In genomic region chr6:32244946-32245398, GRCh38 we compare ENCODE assay signal across 8 cellular contexts. TPM values are rescaled to one million over a fixed set of nuclear protein-coding genes. Genes with fewer than 3 reads are reported as not detected.
DNase-seq lines count a peak whose midpoint lies in the region; ATAC-seq and TF ChIP-seq lines count a peak whose summit lies in the region.

No MANE protein-coding gene starts in this region.

- H3K4me3 ChIP-seq in colonic mucosa = no peak overlapping the region
- no peak overlapping the region for H3K4me3 ChIP-seq in lower leg skin (ENCODE audit: low read depth, poor library complexity, severe bottlenecking)

- H3K9ac ChIP-seq in colonic mucosa (ENCODE audit: low read depth in 2 of 2, low read length in 2 of 2) = no peak overlapping the region

- DNase-seq in NCI-H2171 treated with DMSO at 0.1 percent for 48 hours (lab: John Stamatoyannopoulos, UW) (peak; percentile 38), NCI-H2171 (lab: John Stamatoyannopoulos, UW) (no peak), NCI-H2196 treated with DMSO at 0.1 percent for 48 hours (lab: John Stamatoyannopoulos, UW; ENCODE audit: unreplicated experiment) (peak; percentile 25), colonic mucosa (peak; percentile 76), lower leg skin (ENCODE audit: low spot score in 2 of 2) (peak; percentile 73 to 96)
- peak; percentile 69 to 73 for DNase-seq in activated CD4-positive, alpha-beta T cell treated with anti-CD3 and anti-CD28 coated beads for 4 hours
- DNase-seq in stimulated activated CD4-positive, alpha-beta T cell treated with anti-CD3 and anti-CD28 coated beads, Interleukin-4, amount 100 ng/mL, for 24 hours = peak; percentile 76

- no peak for ATAC-seq in GM19452 (IDR thresholded peaks at IDR 0.05; ENCODE audit: unreplicated experiment)

- 1% methylated on average over 14 of the region's 14 CpGs for WGBS in lower leg skin, 2 donors

- no peak for TF ChIP-seq POLR2A in lower leg skin (IDR thresholded peaks at IDR 0.05)

- H3K36me3 ChIP-seq in colonic mucosa = no peaks in the 10 kb centered on the region

- no peaks in the 10 kb centered on the region for H3K9me3 ChIP-seq in colonic mucosa

- no peaks in the 10 kb centered on the region for H3K27me3 ChIP-seq in colonic mucosa

- intact Hi-C loops in colonic mucosa (cut with DNase I) = loop anchor here (5.0 to 10.0 kb wide), 3 partner anchors 128 to 550 kb away; no protein-coding TSS in a partner anchor
- intact Hi-C loops in lower leg skin (cut with DNase I; ENCODE audit: low total_unique reads) = no loop called here

- H3K4me1 ChIP-seq in colonic mucosa = no peaks in the 10 kb centered on the region

- TF ChIP-seq CTCF in colonic mucosa (IDR thresholded peaks at IDR 0.05) (peak; percentile 85), lower leg skin (IDR thresholded peaks at IDR 0.05) (peak in 1 of 3 donors; percentile 62)

- no peak overlapping the region for H3K27ac ChIP-seq in colonic mucosa

RNA-seq across cellular contexts. Expression of gene NOTCH4, which starts 21.1 kb away (rescaled TPM):
- total RNA-seq in colonic mucosa (1 to 10 TPM; 2.9 to 3.7 TPM), lower leg skin (10 to 100 TPM in 1 of 4 donors, 1 to 10 TPM in 3; 6.3 to 10.4 (median 7.8) TPM)

RNA-seq across cellular contexts. Expression of gene GPSM3, which starts 52.5 kb away (rescaled TPM):
- 1 to 10 TPM; 6.7 to 8.6 TPM for total RNA-seq in colonic mucosa
- 1 to 10 TPM in 3 of 4 donors, under 1 TPM in 1; 0.69 to 7.5 (median 4.3) TPM for total RNA-seq in lower leg skin

RNA-seq across cellular contexts. Expression of gene PBX2, which starts 55.0 kb away (rescaled TPM):
- 10 to 100 TPM; 47.5 TPM for total RNA-seq in colonic mucosa
- 10 to 100 TPM; 49.2 to 63.9 (median 55.8) TPM for total RNA-seq in lower leg skin
